10 cellular contexts compared by ENCODE assay signal in genomic region chr19:54371453-54371852, GRCh38. TPM values are rescaled to one million over a fixed set of nuclear protein-coding genes. Genes with fewer than 3 reads are reported as not detected.
DNase-seq lines count a peak whose midpoint lies in the region; ATAC-seq, FAIRE-seq and TF ChIP-seq lines count a peak whose summit lies in the region.
"Not testable (repeated sequence)": the region's sequence is repeated elsewhere in the genome, so short reads cannot be mapped to it uniquely, and the experiment has no call there.
"Had no signal": no experiment of that assay in that cellular context is flagged by ENCODE, and none has a peak within 500 bp of the region (broad histone marks: within the 10 kb centered on the region; RNA-seq: fewer than 3 reads in every experiment).

No MANE protein-coding gene starts in this region.

- not testable (repeated sequence) for TF ChIP-seq CTCF in A549 (IDR thresholded peaks at IDR 0.05); Loucy (conservative IDR thresholded peaks at IDR 0.05; ENCODE audit: low read length); natural killer cell (IDR thresholded peaks at IDR 0.05)

- TF ChIP-seq RAD21 in A549 (conservative IDR thresholded peaks at IDR 0.05 in 1 of 2, IDR thresholded peaks at IDR 0.05 in 1 of 2): not testable (repeated sequence)

- H3K9me2 ChIP-seq in Loucy (replicated peaks; ENCODE audit: low read depth, low read length): not testable (repeated sequence)

- not testable (repeated sequence) for DNase-seq in A549 (ENCODE audit: low read depth in 1 of 2, low spot score in 1 of 2); CD4-positive, alpha-beta memory T cell; T-helper 17 cell; natural killer cell

- not testable (repeated sequence) for H3F3A ChIP-seq in Loucy (ENCODE audit: low read depth)

- H3K27me3 ChIP-seq in CD4-positive, alpha-beta memory T cell (ENCODE audit: insufficient read depth, low read length); Loucy (ENCODE audit: insufficient read depth, low read length, poor library complexity, severe bottlenecking): not testable (repeated sequence)

- H3K79me2 ChIP-seq in Loucy (ENCODE audit: insufficient read depth, low read length): peaks cover 69% of the 10 kb centered on the region

- not testable (repeated sequence) for H3K9me3 ChIP-seq in A549; CD4-positive, alpha-beta memory T cell (ENCODE audit: control insufficient read depth in 1 of 2, low read length in 2 of 2); Loucy (ENCODE audit: insufficient read depth, low read depth, low read length); T-helper 17 cell (ENCODE audit: control insufficient read depth, low read length, poor library complexity, severe bottlenecking)

- H3K4me3 Mint-ChIP-seq in CD4-positive, alpha-beta memory T cell: peak overlapping the region; percentile 29 to 94 (median 80)
- peak overlapping the region; percentile 72 for H3K4me3 Mint-ChIP-seq in T-helper 17 cell
- H3K4me3 Mint-ChIP-seq in activated T-helper 17 cell treated with anti-CD3 and anti-CD28 coated beads, Interleukin-2, amount 50 U/mL, for 72 hours: peak overlapping the region; percentile 2
- H3K4me3 Mint-ChIP-seq in dendritic cell treated with granulocyte-macrophage colony-stimulating factor and Interleukin-4, amounts not matched to agents 40 ng/mL and 50 ng/mL, for 4 days: not testable (repeated sequence)
- peak overlapping the region; percentile 40 for H3K4me3 Mint-ChIP-seq in natural killer cell

- ATAC-seq in A549; T-helper 17 cell; activated T-helper 17 cell treated with anti-CD3 and anti-CD28 coated beads, Interleukin-2, amount 50 U/mL, for 72 hours (replicated peaks); natural killer cell: not testable (repeated sequence)

- H3K4me1 Mint-ChIP-seq in CD4-positive, alpha-beta memory T cell: peaks cover 50 to 86% (median 69%) of the 10 kb centered on the region in 4 donors
- peaks cover 44% of the 10 kb centered on the region for H3K4me1 Mint-ChIP-seq in T-helper 17 cell
- H3K4me1 Mint-ChIP-seq in activated T-helper 17 cell treated with anti-CD3 and anti-CD28 coated beads, Interleukin-2, amount 50 U/mL, for 72 hours: peaks cover 32% of the 10 kb centered on the region
- peaks cover 73% of the 10 kb centered on the region for H3K4me1 Mint-ChIP-seq in dendritic cell treated with granulocyte-macrophage colony-stimulating factor and Interleukin-4, amounts not matched to agents 40 ng/mL and 50 ng/mL, for 4 days (ENCODE audit: low read depth)
- H3K4me1 Mint-ChIP-seq in natural killer cell: peaks cover 42 to 60% of the 10 kb centered on the region in 2 donors

- not testable (repeated sequence) for FAIRE-seq in A549 (lab: Jason Lieb, UNC)

- not testable (repeated sequence) for H3K4me1 ChIP-seq in A549
- peaks cover 71% of the 10 kb centered on the region for H3K4me1 ChIP-seq in CD4-positive, alpha-beta memory T cell (ENCODE audit: insufficient read depth, low read length)
- peaks cover 61% of the 10 kb centered on the region for H3K4me1 ChIP-seq in Loucy (ENCODE audit: insufficient read depth, low read length, poor library complexity, severe bottlenecking)

- H2AFZ ChIP-seq in Loucy (ENCODE audit: low read length): not testable (repeated sequence)

- not testable (repeated sequence) for H3K27me3 Mint-ChIP-seq in CD4-positive, alpha-beta memory T cell; T-helper 17 cell; activated T-helper 17 cell treated with anti-CD3 and anti-CD28 coated beads, Interleukin-2, amount 50 U/mL, for 72 hours; dendritic cell treated with granulocyte-macrophage colony-stimulating factor and Interleukin-4, amounts not matched to agents 40 ng/mL and 50 ng/mL, for 4 days; natural killer cell (ENCODE audit: low read depth in 2 of 2)

- H4K20me1 ChIP-seq in Loucy (ENCODE audit: insufficient read depth, low read length, poor library complexity, severe bottlenecking): not testable (repeated sequence)

- TF ChIP-seq EP300 in A549 (IDR thresholded peaks at IDR 0.05): not testable (repeated sequence)

- 7% methylated on average over 5 of the region's 5 CpGs for WGBS in A549 (ENCODE audit: missing lambda C conversion rate)

- H3K36me3 Mint-ChIP-seq in CD4-positive, alpha-beta memory T cell: peaks cover 4 to 12% of the 10 kb centered on the region in 2 donors
- not testable (repeated sequence) for H3K36me3 Mint-ChIP-seq in T-helper 17 cell (ENCODE audit: low read depth); activated T-helper 17 cell treated with anti-CD3 and anti-CD28 coated beads, Interleukin-2, amount 50 U/mL, for 72 hours (ENCODE audit: low read depth); dendritic cell treated with granulocyte-macrophage colony-stimulating factor and Interleukin-4, amounts not matched to agents 40 ng/mL and 50 ng/mL, for 4 days (ENCODE audit: low read depth); natural killer cell

- peak overlapping the region; percentile 0 to 91 (median 87) for H3K27ac Mint-ChIP-seq in CD4-positive, alpha-beta memory T cell
- peak overlapping the region; percentile 56 for H3K27ac Mint-ChIP-seq in T-helper 17 cell
- H3K27ac Mint-ChIP-seq in activated T-helper 17 cell treated with anti-CD3 and anti-CD28 coated beads, Interleukin-2, amount 50 U/mL, for 72 hours: not testable (repeated sequence)
- peak overlapping the region; percentile 99 for H3K27ac Mint-ChIP-seq in dendritic cell treated with granulocyte-macrophage colony-stimulating factor and Interleukin-4, amounts not matched to agents 40 ng/mL and 50 ng/mL, for 4 days
- H3K27ac Mint-ChIP-seq in natural killer cell: peak overlapping the region in 1 of 2 donors; percentile 91

- H3K4me2 ChIP-seq in A549: not testable (repeated sequence)
- peak overlapping the region; percentile 95 for H3K4me2 ChIP-seq in Loucy (ENCODE audit: low read depth, low read length, poor library complexity, severe bottlenecking)

- POLR2A ChIA-PET in A549 (lab: Yijun Ruan, JAX): not testable (repeated sequence)
- POLR2A ChIA-PET in CD4-positive, alpha-beta memory T cell (lab: Charles Lee; ENCODE audit: partially characterized antibody): interaction anchor here (0.8 to 8.6 kb wide), 8 partner anchors 8 to 234 kb away, joined by 3 to 63 read pairs (median 3); partner anchors contain the start of genes CNOT3 and LENG8

- intact Hi-C loops in CD4-positive, alpha-beta memory T cell (cut with micrococcal nuclease); dendritic cell treated with granulocyte-macrophage colony-stimulating factor and Interleukin-4, amounts not matched to agents 40 ng/mL and 50 ng/mL, for 4 days (cut with micrococcal nuclease); natural killer cell (cut with micrococcal nuclease): not testable (repeated sequence)

- H3K27ac ChIP-seq in A549; CD4-positive, alpha-beta memory T cell (ENCODE audit: low read depth, low read length): not testable (repeated sequence)

- CTCF ChIA-PET in A549 (lab: Yijun Ruan, JAX): interaction anchor here (1.0 to 1.2 kb wide), 3 partner anchors 19 to 276 kb away, joined by 3 to 9 read pairs (median 3); no protein-coding TSS in a partner anchor
- CTCF ChIA-PET in CD4-positive, alpha-beta memory T cell (lab: Charles Lee; ENCODE audit: partially characterized antibody): interaction anchor here (1.0 to 4.6 kb wide), 6 partner anchors 9 to 19 kb away, joined by 3 to 28 read pairs (median 4); no protein-coding TSS in a partner anchor

- not testable (repeated sequence) for H3K4me3 ChIP-seq in A549
- H3K4me3 ChIP-seq in CD4-positive, alpha-beta memory T cell (ENCODE audit: low read length in 2 of 2): peak overlapping the region in 1 of 2 donors; percentile 24
- H3K4me3 ChIP-seq in Loucy (ENCODE audit: low read length, poor library complexity, severe bottlenecking): peak overlapping the region; percentile 59

- H3K9me3 Mint-ChIP-seq in CD4-positive, alpha-beta memory T cell; activated T-helper 17 cell treated with anti-CD3 and anti-CD28 coated beads, Interleukin-2, amount 50 U/mL, for 72 hours; dendritic cell treated with granulocyte-macrophage colony-stimulating factor and Interleukin-4, amounts not matched to agents 40 ng/mL and 50 ng/mL, for 4 days; natural killer cell: not testable (repeated sequence)

- H3K36me3 ChIP-seq in CD4-positive, alpha-beta memory T cell (ENCODE audit: insufficient read depth, low read length); Loucy (ENCODE audit: insufficient read depth, low read length): not testable (repeated sequence)

- H3K9ac ChIP-seq in Loucy (ENCODE audit: low read depth, low read length, poor library complexity, severe bottlenecking): peak overlapping the region; percentile 63

- not testable (repeated sequence) for TF ChIP-seq POLR2A in A549 (IDR thresholded peaks at IDR 0.05; ENCODE audit: low read length)

RNA-seq across cellular contexts. Expression of gene LAIR1, which starts 6.7 kb away (rescaled TPM):
- polyA plus RNA-seq in A549 (2011; rRNA removed): not detected in 2 replicates
- not detected in 2 replicates for polyA plus RNA-seq in A549 (2012; cell fraction: cytosol; rRNA removed)
- polyA plus RNA-seq in A549 (2012; cell fraction: nucleus; rRNA removed): 0.01 TPM in 1 of 2 replicates, not detected in the other
- polyA plus RNA-seq in A549 (2017; fragmentation: RNase III; extraction: RNeasy Plus Mini Kit Qiagen cat#74134 plus additional on column Dnase treatment): not detected in 3 replicates
- not detected in 2 replicates for polyA minus RNA-seq in A549 (2011; rRNA and poly(A)+ RNA removed)
- 10 to 100 TPM; 57.6 to 59.8 TPM for total RNA-seq in CD4-positive, alpha-beta memory T cell
- 10 to 100 TPM; 23.1 to 60.5 TPM for polyA plus RNA-seq in CD4-positive, alpha-beta memory T cell
- total RNA-seq in T-helper 17 cell: 10 to 100 TPM; 21.5 to 22.2 TPM
- 10 to 100 TPM in 1 of 2 donors, 1 to 10 TPM in 1; 2.2 to 15.6 TPM for total RNA-seq in activated T-helper 17 cell treated with anti-CD3 and anti-CD28 coated beads, Interleukin-2, amount 50 U/mL, for 72 hours
- 100 to 1,000 TPM; 117 to 163 (median 156) TPM for total RNA-seq in natural killer cell
- total RNA-seq: Daoy had no signal

RNA-seq across cellular contexts. Expression of gene LILRA4, which starts 32.5 kb away (rescaled TPM):
- not detected in 2 replicates for polyA plus RNA-seq in A549 (2011; rRNA removed)
- not detected in 2 replicates for polyA plus RNA-seq in A549 (2012; cell fraction: cytosol; rRNA removed)
- polyA plus RNA-seq in A549 (2012; cell fraction: nucleus; rRNA removed): not detected in 2 replicates
- not detected in 3 replicates for polyA plus RNA-seq in A549 (2017; fragmentation: RNase III; extraction: RNeasy Plus Mini Kit Qiagen cat#74134 plus additional on column Dnase treatment)
- not detected in 2 replicates for polyA minus RNA-seq in A549 (2011; rRNA and poly(A)+ RNA removed)
- total RNA-seq in CD4-positive, alpha-beta memory T cell: not detected
- under 1 TPM in 1 of 2 donors, not detected in 1; 0.45 TPM for polyA plus RNA-seq in CD4-positive, alpha-beta memory T cell
- under 1 TPM in 1 of 2 donors, not detected in 1; 0.86 TPM for total RNA-seq in T-helper 17 cell
- total RNA-seq in activated T-helper 17 cell treated with anti-CD3 and anti-CD28 coated beads, Interleukin-2, amount 50 U/mL, for 72 hours: not detected
- 1 to 10 TPM in 2 of 3 donors, not detected in 1; 2.0 to 2.4 TPM for total RNA-seq in natural killer cell
- total RNA-seq: Calu3, Daoy, H7 had no signal

RNA-seq across cellular contexts. Expression of gene TTYH1, which starts 43.8 kb away (rescaled TPM):
- polyA plus RNA-seq in A549 (2011; rRNA removed): 0.31 and 0.56 TPM in 2 replicates
- polyA plus RNA-seq in A549 (2012; cell fraction: cytosol; rRNA removed): 0.26 and 0.33 TPM in 2 replicates
- polyA plus RNA-seq in A549 (2012; cell fraction: nucleus; rRNA removed): 0.48 and 0.50 TPM in 2 replicates
- polyA plus RNA-seq in A549 (2017; fragmentation: RNase III; extraction: RNeasy Plus Mini Kit Qiagen cat#74134 plus additional on column Dnase treatment): 0.15 to 0.32 TPM in 2 of 3 replicates, not detected in the other
- polyA minus RNA-seq in A549 (2011; rRNA and poly(A)+ RNA removed): 0.29 and 1.1 TPM in 2 replicates
- not detected for total RNA-seq in CD4-positive, alpha-beta memory T cell
- polyA plus RNA-seq in CD4-positive, alpha-beta memory T cell: under 1 TPM in 1 of 2 donors, not detected in 1; 0.29 TPM
- total RNA-seq in T-helper 17 cell: not detected
- under 1 TPM in 1 of 2 donors, not detected in 1; 0.40 TPM for total RNA-seq in activated T-helper 17 cell treated with anti-CD3 and anti-CD28 coated beads, Interleukin-2, amount 50 U/mL, for 72 hours
- total RNA-seq in natural killer cell: under 1 TPM; 0.59 to 0.84 (median 0.65) TPM
- total RNA-seq: Daoy had no signal

RNA-seq across cellular contexts. Expression of gene LILRA5, which starts 58.5 kb away (rescaled TPM):
- not detected in 2 replicates for polyA plus RNA-seq in A549 (2011; rRNA removed)
- not detected in 2 replicates for polyA plus RNA-seq in A549 (2012; cell fraction: cytosol; rRNA removed)
- not detected in 2 replicates for polyA plus RNA-seq in A549 (2012; cell fraction: nucleus; rRNA removed)
- not detected in 3 replicates for polyA plus RNA-seq in A549 (2017; fragmentation: RNase III; extraction: RNeasy Plus Mini Kit Qiagen cat#74134 plus additional on column Dnase treatment)
- polyA minus RNA-seq in A549 (2011; rRNA and poly(A)+ RNA removed): not detected in 2 replicates
- total RNA-seq in CD4-positive, alpha-beta memory T cell: under 1 TPM; 0.36 to 0.38 TPM
- polyA plus RNA-seq in CD4-positive, alpha-beta memory T cell: not detected
- total RNA-seq in T-helper 17 cell: 1 to 10 TPM; 1.1 to 3.5 TPM
- total RNA-seq in activated T-helper 17 cell treated with anti-CD3 and anti-CD28 coated beads, Interleukin-2, amount 50 U/mL, for 72 hours: not detected
- 10 to 100 TPM in 2 of 3 donors, 1 to 10 TPM in 1; 3.4 to 22.3 (median 11.1) TPM for total RNA-seq in natural killer cell
- total RNA-seq: Calu3, Daoy, H7 had no signal
